1 cellular context compared by ENCODE assay signal in genomic region chr2:241645056-241645914, GRCh38.
TF ChIP-seq lines count a peak whose summit lies in the region.

No MANE protein-coding gene starts in this region.

TF ChIP-seq in HepG2, 621 proteins besides CTCF, POLR2A, EP300 and RAD21 (continued from another document and continues in another):
- TF ChIP-seq SAP130 (CRISPR knock-in tag; IDR thresholded peaks at IDR 0.05; ENCODE audit: low read depth) (peak; percentile 95), THAP8 (CRISPR knock-in tag; IDR thresholded peaks at IDR 0.05; ENCODE audit: borderline replicate concordance) (no peak), ZNF367 (CRISPR knock-in tag; IDR thresholded peaks at IDR 0.05; ENCODE audit: borderline replicate concordance) (no peak), KIAA2018 (CRISPR knock-in tag; IDR thresholded peaks at IDR 0.05; ENCODE audit: borderline replicate concordance) (no peak), BORCS8-MEF2B (CRISPR knock-in tag; IDR thresholded peaks at IDR 0.05) (peak; percentile 78), ZUFSP (CRISPR knock-in tag; IDR thresholded peaks at IDR 0.05; ENCODE audit: borderline replicate concordance) (no peak), ATF6 (CRISPR knock-in tag; conservative IDR thresholded peaks at IDR 0.05) (no peak), RERE (CRISPR knock-in tag; IDR thresholded peaks at IDR 0.05; ENCODE audit: low read depth) (no peak), ZBTB8A (CRISPR knock-in tag; IDR thresholded peaks at IDR 0.05; ENCODE audit: borderline replicate concordance, low read depth) (no peak), PCBP2 (optimal IDR thresholded peaks at IDR 0.05; ENCODE audit: low read depth, low read length, poor library complexity, severe bottlenecking) (no peak), WIZ (CRISPR knock-in tag; IDR thresholded peaks at IDR 0.05) (no peak), ZFP36L2 (CRISPR knock-in tag; IDR thresholded peaks at IDR 0.05) (0 out of 2 replicates have a peak, but pooled peaks have one; percentile 24), BRF2 (CRISPR knock-in tag; IDR thresholded peaks at IDR 0.05) (no peak), AHR (CRISPR knock-in tag; IDR thresholded peaks at IDR 0.05) (no peak; the same call in none of the 2 replicates), NPAS2 (CRISPR knock-in tag; IDR thresholded peaks at IDR 0.05; ENCODE audit: borderline replicate concordance) (no peak), TBL1XR1 (IDR thresholded peaks at IDR 0.05; ENCODE audit: borderline replicate concordance, low read length, partially characterized antibody) (no peak), BCL6 (CRISPR knock-in tag; IDR thresholded peaks at IDR 0.05) (peak; percentile 56), ZNF709 (CRISPR knock-in tag; IDR thresholded peaks at IDR 0.05) (peak; percentile 95), ATF7-NPFF (CRISPR knock-in tag; IDR thresholded peaks at IDR 0.05; ENCODE audit: low read depth) (no peak; the same call in 1 of the 2 replicates), ZNF883 (CRISPR knock-in tag; IDR thresholded peaks at IDR 0.05; ENCODE audit: not compliant biosample characterization) (peak; percentile 79), GZF1 (CRISPR knock-in tag; IDR thresholded peaks at IDR 0.05) (no peak; the same call in 1 of the 2 replicates), MXD3 (CRISPR knock-in tag; IDR thresholded peaks at IDR 0.05) (peak; percentile 39; the same call in 1 of the 2 replicates), IKZF1 (IDR thresholded peaks at IDR 0.05) (no peak), ELK4 (CRISPR knock-in tag; IDR thresholded peaks at IDR 0.05; ENCODE audit: borderline replicate concordance) (no peak), ZNF766 (CRISPR knock-in tag; IDR thresholded peaks at IDR 0.05; ENCODE audit: borderline replicate concordance) (no peak), ZNF747 (CRISPR knock-in tag; IDR thresholded peaks at IDR 0.05; ENCODE audit: borderline replicate concordance) (no peak), ATF3 (CRISPR knock-in tag; IDR thresholded peaks at IDR 0.05) (no peak)
